ENCODE assay signal across 8 cellular contexts in genomic region chr16:31873556-31874353, GRCh38. TPM values are rescaled to one million over a fixed set of nuclear protein-coding genes. Genes with fewer than 3 reads are reported as not detected.
DNase-seq lines count a peak whose midpoint lies in the region; ATAC-seq and TF ChIP-seq lines count a peak whose summit lies in the region.

ZNF267 (plus strand) TSS chr16:31873807; CDS start chr16:31873967, 160 bp downstream.

- H3K4me3 ChIP-seq in WI38 (ENCODE audit: low read depth, low read length) = peak within 1 kb of the TSS; percentile 99
- peak within 1 kb of the TSS; percentile 93 to 99 (median 94) for H3K4me3 ChIP-seq in mammary epithelial cell (replicated peaks in 1 of 3; ENCODE audit: insufficient read depth in 1 of 3, low read depth in 2 of 3, low read length in 3 of 3)
- peak within 1 kb of the TSS; percentile 78 to 99 (median 96) for H3K4me3 ChIP-seq in spleen

- no peaks in the 10 kb centered on the region for H3K27me3 ChIP-seq in mammary epithelial cell (ENCODE audit: insufficient read depth, low read length)
- H3K27me3 ChIP-seq in spleen (replicated peaks in 1 of 7) = no peaks in the 10 kb centered on the region

- peaks cover 0 to 3% (median 0%) of the 10 kb centered on the region in 3 donors for H3K36me3 Mint-ChIP-seq in immature natural killer cell

- H3K4me1 Mint-ChIP-seq in immature natural killer cell = peaks cover 71 to 74% of the 10 kb centered on the region in 2 donors

- intact Hi-C loops in mammary epithelial cell (cut with micrococcal nuclease) (no loop called here), spleen (cut with DNase I; ENCODE audit: low total_unique reads) (no loop called here)

- H4K20me1 ChIP-seq in mammary epithelial cell (ENCODE audit: insufficient read depth, low read length) = no peaks in the 10 kb centered on the region

- no peaks in the 10 kb centered on the region for H3K9me3 Mint-ChIP-seq in immature natural killer cell

- H3K27ac ChIP-seq in mammary epithelial cell (ENCODE audit: insufficient read depth, low read depth, low read length) (peak within 1 kb of the TSS; percentile 90), spleen (peak within 1 kb of the TSS; percentile 95 to 99 (median 98))

- CTCF ChIA-PET in mammary epithelial cell (lab: Charles Lee; ENCODE audit: low non-redundant PET) = interaction anchor here (0.5 to 0.6 kb wide), 2 partner anchors 15 to 373 kb away, joined by 3 to 10 read pairs; no protein-coding TSS in a partner anchor

- TF ChIP-seq POLR2A in GM18526 (IDR thresholded peaks at IDR 0.05; ENCODE audit: extremely low read depth, insufficient read length) = peak; percentile 92
- peak in 2 of 3 donors; percentile 36 to 74 for TF ChIP-seq POLR2A in spleen (IDR thresholded peaks at IDR 0.05)

- H3K9me3 ChIP-seq in mammary epithelial cell (replicated peaks; ENCODE audit: insufficient read depth, low read length) (no peaks in the 10 kb centered on the region), spleen (no peaks in the 10 kb centered on the region)

- H3K4me1 ChIP-seq in mammary epithelial cell (ENCODE audit: insufficient read depth, low read length) (peaks cover 44% of the 10 kb centered on the region), spleen (peaks cover 57 to 85% (median 77%) of the 10 kb centered on the region in 6 donors)

- peak; percentile 35 for ATAC-seq in HG03066 (IDR thresholded peaks at IDR 0.05; ENCODE audit: low read depth, unreplicated experiment)

- peaks cover 50% of the 10 kb centered on the region for H3K79me2 ChIP-seq in mammary epithelial cell (ENCODE audit: insufficient read depth, low read length)

- peak within 1 kb of the TSS; percentile 78 for H3K4me2 ChIP-seq in mammary epithelial cell (ENCODE audit: insufficient read depth, low read depth, low read length)

- H3K36me3 ChIP-seq in mammary epithelial cell (ENCODE audit: insufficient read depth, low read length) (no peaks in the 10 kb centered on the region), spleen (peaks cover 0 to 21% (median 0%) of the 10 kb centered on the region in 6 donors)

- H3K27ac Mint-ChIP-seq in immature natural killer cell = peak within 1 kb of the TSS; percentile 90 to 97 (median 96)

- no TSS peak for BruUV-seq in mammary epithelial cell (replicated peaks; lab: Mats Ljungman, UMichigan)

- peak within 1 kb of the TSS; percentile 94 for H3K9ac ChIP-seq in mammary epithelial cell (ENCODE audit: insufficient read depth, low read length)

- peak within 1 kb of the TSS; percentile 97 to 98 (median 97) for H3K4me3 Mint-ChIP-seq in immature natural killer cell

- WGBS in mammary epithelial cell (ENCODE audit: low coverage, missing lambda C conversion rate) = 3% methylated on average over 14 of the region's 57 CpGs
- 0 to 1% (median 0%) methylated on average over 49 to 57 of the region's 57 CpGs for WGBS in spleen, 5 donors

- peaks cover 10 to 12% (median 12%) of the 10 kb centered on the region in 3 donors for H3K27me3 Mint-ChIP-seq in immature natural killer cell (ENCODE audit: low read depth in 3 of 3)

- dilution Hi-C loops in mammary epithelial cell (cut with HindIII; ENCODE audit: low sequenced_read_pairs) = no loop called here

- TF ChIP-seq CTCF in WI38 (IDR thresholded peaks at IDR 0.05; ENCODE audit: low read depth, low read length) = no peak
- no peak for TF ChIP-seq CTCF in mammary epithelial cell (conservative IDR thresholded peaks at IDR 0.05 in 1 of 2, IDR thresholded peaks at IDR 0.05 in 1 of 2; ENCODE audit: extremely low read depth in 1 of 2, insufficient read depth in 1 of 2, low read depth in 1 of 2, low read length in 2 of 2)
- TF ChIP-seq CTCF in spleen (IDR thresholded peaks at IDR 0.05 in 8 of 11, conservative IDR thresholded peaks at IDR 0.05 in 3 of 11) = peak in 1 of 11 experiments; percentile 10

- H2AFZ ChIP-seq in mammary epithelial cell (ENCODE audit: low read depth, low read length) = peak within 1 kb of the TSS; percentile 82

- DNase-seq in A172 (ENCODE audit: low spot score) (peak; percentile 91), NCI-H2196 (lab: John Stamatoyannopoulos, UW; ENCODE audit: unreplicated experiment) (peak; percentile 90), mammary epithelial cell (peak; percentile 87), immature natural killer cell (peak; percentile 92 to 94 (median 93)), spleen (peak; percentile 94)

- in situ Hi-C loops in mammary epithelial cell (cut with MboI; ENCODE audit: low sequenced_read_pairs in 2 of 2) = loop anchor here (10.0 to 25.0 kb wide), 3 partner anchors 411 to 886 kb away; partner anchors contain the start of genes ARMC5 (in 2 of the 2), HSD3B7 (in 1 of the 2) and TGFB1I1 (in 1 of the 2)

RNA-seq across cellular contexts. Expression of gene ZNF267, which starts in this region (rescaled TPM):
- total RNA-seq in A172 (2014; rRNA removed; shearing (Covaris generic)) = 14.3 and 18.6 TPM in 2 replicates
- 10 to 100 TPM; 11.4 to 14.0 TPM for total RNA-seq in mammary epithelial cell
- 4.7 TPM for polyA plus RNA-seq in mammary epithelial cell
- 15.5 TPM for polyA minus RNA-seq in mammary epithelial cell
- 10 to 100 TPM in 2 of 3 donors, 1 to 10 TPM in 1; 7.9 to 11.3 (median 11.2) TPM for polyA plus RNA-seq in immature natural killer cell
- 10 to 100 TPM; 33.3 to 50.6 (median 44.9) TPM for total RNA-seq in spleen
- polyA plus RNA-seq in spleen = 10 to 100 TPM in 1 of 3 donors, 1 to 10 TPM in 2; 9.0 to 12.9 (median 9.7) TPM

Comparison
In these comparisons a context has a peak if more than half of its experiments do, and no peak if none do; other contexts are left out.
1. Peak in every context shown above with its lines: DNase-seq, ATAC-seq, H3K4me3 ChIP-seq and H3K27ac ChIP-seq.